Comparison of ENCODE assay signal across 10 cellular contexts in genomic region chr10:30637881-30638467, GRCh38. TPM values are rescaled to one million over a fixed set of nuclear protein-coding genes. Genes with fewer than 3 reads are reported as not detected.
DNase-seq lines count a peak whose midpoint lies in the region; ATAC-seq lines count a peak whose summit lies in the region.
"Had no signal": no experiment of that assay in that cellular context is flagged by ENCODE, and none has a peak within 500 bp of the region (broad histone marks: within the 10 kb centered on the region; RNA-seq: fewer than 3 reads in every experiment).

No MANE protein-coding gene starts in this region.

- no peak overlapping the region for H3K27ac ChIP-seq in epithelial cell of prostate

- no peaks in the 10 kb centered on the region for H3K27me3 ChIP-seq in NT2/D1 (ENCODE audit: insufficient read depth, insufficient read length)

- H3K4me1 ChIP-seq in NT2/D1 (ENCODE audit: insufficient read depth, insufficient read length) = no peaks in the 10 kb centered on the region

- no peak overlapping the region for H3K4me3 Mint-ChIP-seq in activated naive CD4-positive, alpha-beta T cell treated with anti-CD3 and anti-CD28 coated beads, Interleukin-2, amount 10 ng/mL, durations not matched to agents 7 days and 5 days
- no peak overlapping the region for H3K4me3 Mint-ChIP-seq in stimulated activated effector memory CD8-positive, alpha-beta T cell treated with anti-CD3 and anti-CD28 coated beads, Interleukin-12 subunit alpha, Interleukin-12 subunit beta, amount 100 ng/mL, for 72 hours
- H3K4me3 Mint-ChIP-seq in T-helper 17 cell = no peak overlapping the region
- H3K4me3 Mint-ChIP-seq: CD8-positive, alpha-beta T cell had no signal

- no peak overlapping the region for H3K4me3 ChIP-seq in NT2/D1 (ENCODE audit: insufficient read length, low read depth)

- H3K9ac ChIP-seq in NT2/D1 (ENCODE audit: insufficient read length, low read depth) = no peak overlapping the region

- ATAC-seq in stimulated activated effector memory CD8-positive, alpha-beta T cell treated with anti-CD3 and anti-CD28 coated beads, Interleukin-12 subunit alpha, Interleukin-12 subunit beta, amount 100 ng/mL, for 72 hours = peak; percentile 98
- ATAC-seq in T-helper 17 cell (no peak), HG02970 (IDR thresholded peaks at IDR 0.05; ENCODE audit: low FRiP score, unreplicated experiment) (no peak)
- ATAC-seq: CD8-positive, alpha-beta T cell had no signal

- no peaks in the 10 kb centered on the region for H3K36me3 ChIP-seq in NT2/D1 (ENCODE audit: insufficient read depth, insufficient read length, low read length)

- peak; percentile 7 for DNase-seq in activated naive CD4-positive, alpha-beta T cell treated with Interleukin-2 at 50 U/mL for 16 hours
- DNase-seq in activated naive CD4-positive, alpha-beta T cell treated with anti-CD3 and anti-CD28 coated beads, Interleukin-2, amount 10 ng/mL, durations not matched to agents 7 days and 5 days = no peak
- DNase-seq in NT2/D1 (ENCODE audit: low read depth, low spot score) (peak; percentile 5), epithelial cell of prostate (ENCODE audit: low read depth, low spot score) (peak; percentile 55), T-helper 17 cell (no peak), NCI-H510A (lab: John Stamatoyannopoulos, UW) (no peak)
- DNase-seq in stimulated activated effector memory CD8-positive, alpha-beta T cell treated with anti-CD3 and anti-CD28 coated beads, Interleukin-12 subunit alpha, Interleukin-12 subunit beta, amount 100 ng/mL, for 72 hours (ENCODE audit: low spot score in 2 of 2) = peak in 1 of 2 donors; percentile 55
- DNase-seq: CD8-positive, alpha-beta T cell; retina had no signal

- H3K27ac Mint-ChIP-seq in activated naive CD4-positive, alpha-beta T cell treated with anti-CD3 and anti-CD28 coated beads, Interleukin-2, amount 10 ng/mL, durations not matched to agents 7 days and 5 days = no peak overlapping the region
- H3K27ac Mint-ChIP-seq in stimulated activated effector memory CD8-positive, alpha-beta T cell treated with anti-CD3 and anti-CD28 coated beads, Interleukin-12 subunit alpha, Interleukin-12 subunit beta, amount 100 ng/mL, for 72 hours = no peak overlapping the region
- no peak overlapping the region for H3K27ac Mint-ChIP-seq in T-helper 17 cell
- H3K27ac Mint-ChIP-seq: CD8-positive, alpha-beta T cell had no signal

- H3K9me3 ChIP-seq in NT2/D1 (ENCODE audit: insufficient read depth, low read length) (no peaks in the 10 kb centered on the region), T-helper 17 cell (ENCODE audit: control insufficient read depth, low read length, poor library complexity, severe bottlenecking) (no peaks in the 10 kb centered on the region)

- H3K27me3 Mint-ChIP-seq in activated naive CD4-positive, alpha-beta T cell treated with anti-CD3 and anti-CD28 coated beads, Interleukin-2, amount 10 ng/mL, durations not matched to agents 7 days and 5 days = peaks cover 39% of the 10 kb centered on the region
- peaks cover 62% of the 10 kb centered on the region for H3K27me3 Mint-ChIP-seq in T-helper 17 cell

- H3K36me3 Mint-ChIP-seq in activated naive CD4-positive, alpha-beta T cell treated with anti-CD3 and anti-CD28 coated beads, Interleukin-2, amount 10 ng/mL, durations not matched to agents 7 days and 5 days = no peaks in the 10 kb centered on the region
- no peaks in the 10 kb centered on the region for H3K36me3 Mint-ChIP-seq in stimulated activated effector memory CD8-positive, alpha-beta T cell treated with anti-CD3 and anti-CD28 coated beads, Interleukin-12 subunit alpha, Interleukin-12 subunit beta, amount 100 ng/mL, for 72 hours
- H3K36me3 Mint-ChIP-seq in T-helper 17 cell (ENCODE audit: low read depth) = no peaks in the 10 kb centered on the region
- H3K36me3 Mint-ChIP-seq: CD8-positive, alpha-beta T cell had no signal

- no peaks in the 10 kb centered on the region for H3K4me1 Mint-ChIP-seq in activated naive CD4-positive, alpha-beta T cell treated with anti-CD3 and anti-CD28 coated beads, Interleukin-2, amount 10 ng/mL, durations not matched to agents 7 days and 5 days
- H3K4me1 Mint-ChIP-seq in stimulated activated effector memory CD8-positive, alpha-beta T cell treated with anti-CD3 and anti-CD28 coated beads, Interleukin-12 subunit alpha, Interleukin-12 subunit beta, amount 100 ng/mL, for 72 hours = peaks cover 19% of the 10 kb centered on the region
- H3K4me1 Mint-ChIP-seq in T-helper 17 cell = peaks cover 2% of the 10 kb centered on the region

- CTCF ChIA-PET in activated naive CD4-positive, alpha-beta T cell treated with anti-CD3 and anti-CD28 coated beads, Interleukin-2, amount 10 ng/mL, durations not matched to agents 7 days and 5 days (lab: Charles Lee) = interaction anchor here (0.7 to 4.0 kb wide), 7 partner anchors 8 to 81 kb away, joined by 3 to 23 read pairs (median 3); partner anchors contain the start of gene LYZL2

- no peaks in the 10 kb centered on the region for H3K9me3 Mint-ChIP-seq in activated naive CD4-positive, alpha-beta T cell treated with anti-CD3 and anti-CD28 coated beads, Interleukin-2, amount 10 ng/mL, durations not matched to agents 7 days and 5 days
- H3K9me3 Mint-ChIP-seq in stimulated activated effector memory CD8-positive, alpha-beta T cell treated with anti-CD3 and anti-CD28 coated beads, Interleukin-12 subunit alpha, Interleukin-12 subunit beta, amount 100 ng/mL, for 72 hours = no peaks in the 10 kb centered on the region
- H3K9me3 Mint-ChIP-seq: CD8-positive, alpha-beta T cell had no signal

RNA-seq across cellular contexts. Expression of gene LYZL2, which starts 8.4 kb away (rescaled TPM):
- not detected for total RNA-seq in T-helper 17 cell
- total RNA-seq: CD8-positive, alpha-beta T cell had no signal

Comparison
In these comparisons a context has a peak if more than half of its experiments do, and no peak if none do; other contexts are left out.
1. DNase-seq: peak in activated naive CD4-positive, alpha-beta T cell treated with Interleukin-2 at 50 U/mL for 16 hours (single experiment), NT2/D1 (single experiment) and epithelial cell of prostate (single experiment); none in activated naive CD4-positive, alpha-beta T cell treated with anti-CD3 and anti-CD28 coated beads, Interleukin-2, amount 10 ng/mL, durations not matched to agents 7 days and 5 days (single experiment), T-helper 17 cell (0 of 3) and NCI-H510A (single experiment).